Comparison of ENCODE assay signal across 21 cellular contexts in the genomic region with DNA sequence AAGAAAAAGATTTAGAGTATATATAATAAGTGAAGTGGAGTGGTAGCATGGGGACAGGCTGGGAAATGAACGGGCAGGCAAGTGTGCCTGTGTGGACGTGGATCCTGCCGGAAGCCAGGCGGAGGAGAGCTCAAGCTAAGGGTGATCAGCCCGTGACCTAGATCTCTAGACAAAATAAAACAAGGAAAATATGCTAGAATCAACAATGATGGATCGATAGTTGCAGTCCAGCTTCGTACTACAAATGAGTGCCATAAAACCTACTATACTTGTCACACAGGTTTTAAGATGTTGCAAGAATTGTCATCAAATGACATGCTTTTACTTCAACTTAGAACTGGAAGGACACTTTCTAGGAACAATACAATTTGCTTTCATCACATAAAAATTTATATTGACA. TPM values are rescaled to one million over a fixed set of nuclear protein-coding genes. Genes with fewer than 3 reads are reported as not detected.
DNase-seq lines count a peak whose midpoint lies in the region; ATAC-seq, FAIRE-seq and TF ChIP-seq lines count a peak whose summit lies in the region.
"Had no signal": no experiment of that assay in that cellular context is flagged by ENCODE, and none has a peak within 500 bp of the region (broad histone marks: within the 10 kb centered on the region; RNA-seq: fewer than 3 reads in every experiment).

No MANE protein-coding gene starts in this region.

- no TSS peak for BruUV-seq in PC-9 (replicated peaks; lab: Mats Ljungman, UMichigan)

- FAIRE-seq in small intestine (lab: Jason Lieb, UNC), result no peak
- FAIRE-seq: GM12878, HTR-8/SVneo, K562 had no signal

- H3K9me3 ChIP-seq in PC-9 (ENCODE audit: insufficient read depth, low read depth) (no peaks in the 10 kb centered on the region), right lobe of liver (no peaks in the 10 kb centered on the region), small intestine (ENCODE audit: control insufficient read depth, low read depth) (no peaks in the 10 kb centered on the region)

- H3K4me3 Mint-ChIP-seq in activated CD4-positive, alpha-beta T cell treated with anti-CD3 and anti-CD28 coated beads, Interleukin-2, amount 10 ng/mL, durations not matched to agents 24 days and 14 days, result no peak overlapping the region
- no peak overlapping the region for H3K4me3 Mint-ChIP-seq in T-cell

- peaks cover 10% of the 10 kb centered on the region; the same call in 1 of the 2 replicates for H4K20me1 ChIP-seq in PC-9 (ENCODE audit: insufficient read depth)

- peak; percentile 85 to 94 (median 88) for ATAC-seq in right lobe of liver
- no peak for ATAC-seq in T-cell (replicated peaks in 1 of 4)
- no peak for ATAC-seq in HG03342 (IDR thresholded peaks at IDR 0.05; ENCODE audit: unreplicated experiment)
- ATAC-seq: GM12878, HCT116, K562 had no signal

- peaks cover 55% of the 10 kb centered on the region for H3K36me3 Mint-ChIP-seq in activated CD4-positive, alpha-beta T cell treated with anti-CD3 and anti-CD28 coated beads, Interleukin-2, amount 10 ng/mL, durations not matched to agents 24 days and 14 days (ENCODE audit: low read depth)
- H3K36me3 Mint-ChIP-seq in T-cell, result peaks cover 47% of the 10 kb centered on the region

- POLR2A ChIA-PET in PC-9 (lab: Charles Lee; ENCODE audit: unreplicated experiment), result no interaction called here
- POLR2A ChIA-PET in T-cell (lab: Charles Lee), result no interaction called here

- peaks cover 45% of the 10 kb centered on the region for H3K79me2 ChIP-seq in PC-9 (ENCODE audit: low read depth)

- 19% methylated on average over 7 of the region's 7 CpGs for WGBS in right lobe of liver (ENCODE audit: insufficient coverage, low coverage, low lambda C conversion rate, missing lambda C conversion rate)
- WGBS in small intestine, 3 donors, result 30 to 73% (median 42%) methylated on average over 7 of the region's 7 CpGs

- no peak for TF ChIP-seq CTCF in PC-9 (conservative IDR thresholded peaks at IDR 0.05)
- TF ChIP-seq CTCF in right lobe of liver (IDR thresholded peaks at IDR 0.05), result no peak

- no peaks in the 10 kb centered on the region for H3K27me3 ChIP-seq in PC-9 (ENCODE audit: insufficient read depth, low read depth)
- H3K27me3 ChIP-seq in right lobe of liver, result no peaks in the 10 kb centered on the region
- H3K27me3 ChIP-seq in small intestine (ENCODE audit: control insufficient read depth in 2 of 2, insufficient read depth in 2 of 2, low read length in 2 of 2), result no peaks in the 10 kb centered on the region
- H3K27me3 ChIP-seq: BLaER1 treated with 17β-estradiol and CSF1 and Interleukin-3, amounts not matched to agents 10 nM and 100 nM had no signal

- CTCF ChIA-PET in PC-9 (lab: Charles Lee), result no interaction called here
- CTCF ChIA-PET in T-cell (lab: Charles Lee), result no interaction called here

- peak overlapping the region; percentile 25 for H3K27ac Mint-ChIP-seq in activated CD4-positive, alpha-beta T cell treated with anti-CD3 and anti-CD28 coated beads, Interleukin-2, amount 10 ng/mL, durations not matched to agents 24 days and 14 days
- H3K27ac Mint-ChIP-seq in T-cell, result peak overlapping the region in 1 of 2 donors; percentile 8

- H3K27ac ChIP-seq in PC-9 (peak overlapping the region; percentile 24; the same call in 1 of the 2 replicates), right lobe of liver (no peak overlapping the region), small intestine (ENCODE audit: low read depth in 1 of 2, low read length in 1 of 2) (no peak overlapping the region)
- H3K27ac ChIP-seq: BLaER1 treated with 17β-estradiol and CSF1 and Interleukin-3, amounts not matched to agents 10 nM and 100 nM had no signal

- H3K27me3 Mint-ChIP-seq in activated CD4-positive, alpha-beta T cell treated with anti-CD3 and anti-CD28 coated beads, Interleukin-2, amount 10 ng/mL, durations not matched to agents 24 days and 14 days, result no peaks in the 10 kb centered on the region
- H3K27me3 Mint-ChIP-seq in T-cell, result no peaks in the 10 kb centered on the region

- no peaks in the 10 kb centered on the region for H3K9me3 Mint-ChIP-seq in activated CD4-positive, alpha-beta T cell treated with anti-CD3 and anti-CD28 coated beads, Interleukin-2, amount 10 ng/mL, durations not matched to agents 24 days and 14 days
- peaks cover 0 to 3% (median 2%) of the 10 kb centered on the region in 3 donors for H3K9me3 Mint-ChIP-seq in T-cell

- peaks cover 32% of the 10 kb centered on the region for H3K4me1 Mint-ChIP-seq in activated CD4-positive, alpha-beta T cell treated with anti-CD3 and anti-CD28 coated beads, Interleukin-2, amount 10 ng/mL, durations not matched to agents 24 days and 14 days
- H3K4me1 Mint-ChIP-seq in T-cell, result peaks cover 36 to 45% (median 36%) of the 10 kb centered on the region in 3 donors

- peak overlapping the region; percentile 44 for H3K4me2 ChIP-seq in PC-9
- H3K4me2 ChIP-seq: BLaER1 treated with 17β-estradiol and CSF1 and Interleukin-3, amounts not matched to agents 10 nM and 100 nM had no signal

- H3K36me3 ChIP-seq in PC-9 (ENCODE audit: low read depth) (peaks cover 33% of the 10 kb centered on the region), right lobe of liver (peaks cover 0 to 38% (median 11%) of the 10 kb centered on the region in 4 donors), small intestine (ENCODE audit: control insufficient read depth in 2 of 2, insufficient read depth in 2 of 2, low read length in 2 of 2) (peaks cover 12 to 16% of the 10 kb centered on the region in 2 donors)

- no peak for DNase-seq in activated CD4-positive, alpha-beta T cell treated with anti-CD3 and anti-CD28 coated beads, Interleukin-2, amount 10 ng/mL, durations not matched to agents 24 days and 14 days
- no peak for DNase-seq in activated CD4-positive, alpha-beta T cell treated with anti-CD3 and anti-CD28 coated beads, Interleukin-2, amount 50 U/mL, for 1 hour
- DNase-seq in PC-9 (peak in 1 of 2 experiments; percentile 90), right lobe of liver (peak in 2 of 3 donors; percentile 39 to 51), small intestine (peak; percentile 68), T-cell (no peak), D341Med (ENCODE audit: low spot score) (no peak)
- DNase-seq: 8988T; COR-L47; NCI-H1048; NCI-H146; NCI-H2081 treated with DMSO at 0.1 percent for 48 hours; NCI-H526 treated with DMSO at 0.1 percent for 48 hours; NK-92 treated with Interleukin-12 subunit alpha and Interleukin-12 subunit beta, amount 100 ng/mL, for 24 hours; OCI-M1 had no signal

- H3K9me2 ChIP-seq in PC-9 (ENCODE audit: insufficient read depth), result no peaks in the 10 kb centered on the region

- H3F3A ChIP-seq in PC-9 (ENCODE audit: insufficient read depth, low read depth), result peaks cover 28% of the 10 kb centered on the region; the same call in 1 of the 2 replicates

- no peak overlapping the region for H2AFZ ChIP-seq in PC-9

- H3K4me3 ChIP-seq in PC-9 (peak overlapping the region; percentile 11; the same call in 1 of the 2 replicates), right lobe of liver (no peak overlapping the region), small intestine (ENCODE audit: low read depth in 1 of 2, low read length in 2 of 2) (no peak overlapping the region)
- H3K4me3 ChIP-seq: BLaER1 treated with 17β-estradiol and CSF1 and Interleukin-3, amounts not matched to agents 10 nM and 100 nM; GM12878; K562 had no signal

- peaks cover 20% of the 10 kb centered on the region for H3K4me1 ChIP-seq in PC-9 (replicated peaks; ENCODE audit: insufficient read depth)
- H3K4me1 ChIP-seq in right lobe of liver, result peaks cover 0 to 6% (median 3%) of the 10 kb centered on the region in 4 donors
- H3K4me1 ChIP-seq in small intestine (ENCODE audit: control insufficient read depth in 2 of 2, insufficient read depth in 1 of 2, low read depth in 1 of 2, low read length in 1 of 2), result peaks cover 3 to 4% of the 10 kb centered on the region in 2 donors

- TF ChIP-seq POLR2A in right lobe of liver (IDR thresholded peaks at IDR 0.05), result no peak

- intact Hi-C loops in activated CD4-positive, alpha-beta T cell treated with anti-CD3 and anti-CD28 coated beads, Interleukin-2, amount 10 ng/mL, durations not matched to agents 24 days and 14 days (cut with micrococcal nuclease), result no loop called here
- intact Hi-C loops in PC-9 (cut with micrococcal nuclease; ENCODE audit: unreplicated experiment), result no loop called here
- intact Hi-C loops in right lobe of liver (cut with DNase I), result no loop called here

RNA-seq across cellular contexts. Expression of a gene that starts 8.5 kb away (rescaled TPM):
- total RNA-seq in activated CD4-positive, alpha-beta T cell treated with anti-CD3 and anti-CD28 coated beads, Interleukin-2, amount 10 ng/mL, durations not matched to agents 24 days and 14 days, result 44.5 and 46.7 TPM in 2 replicates
- total RNA-seq in PC-9 (2021) (39.8 and 61.2 TPM in 2 replicates), right lobe of liver (10 to 100 TPM; 10.2 to 19.0 (median 13.3) TPM), T-cell (10 to 100 TPM; 21.7 to 37.5 (median 31.3) TPM)
- polyA plus RNA-seq in small intestine, result 10 to 100 TPM in 1 of 3 donors, 1 to 10 TPM in 2; 4.3 to 10.8 (median 5.8) TPM

RNA-seq across cellular contexts. Expression of a gene that starts 40.1 kb away (rescaled TPM):
- total RNA-seq in activated CD4-positive, alpha-beta T cell treated with anti-CD3 and anti-CD28 coated beads, Interleukin-2, amount 10 ng/mL, durations not matched to agents 24 days and 14 days, result not detected in 2 replicates
- not detected in 2 replicates for total RNA-seq in PC-9 (2021)
- not detected for total RNA-seq in right lobe of liver
- not detected for polyA plus RNA-seq in small intestine
- total RNA-seq in T-cell, result not detected
- total RNA-seq: GM12878, K562 had no signal
- polyA plus RNA-seq: GM12878, K562 had no signal

RNA-seq across cellular contexts. Expression of a gene that starts 48.0 kb away (rescaled TPM):
- 43.4 and 46.6 TPM in 2 replicates for total RNA-seq in activated CD4-positive, alpha-beta T cell treated with anti-CD3 and anti-CD28 coated beads, Interleukin-2, amount 10 ng/mL, durations not matched to agents 24 days and 14 days
- total RNA-seq in PC-9 (2021) (46.5 and 53.2 TPM in 2 replicates), right lobe of liver (10 to 100 TPM; 10.7 to 26.6 (median 18.1) TPM), T-cell (10 to 100 TPM; 23.9 to 40.1 (median 37.5) TPM)
- 10 to 100 TPM; 25.9 to 52.8 (median 38.2) TPM for polyA plus RNA-seq in small intestine

Comparison
In these comparisons a context has a peak if more than half of its experiments do, and no peak if none do; other contexts are left out.
1. DNase-seq: peak in right lobe of liver (2 of 3) and small intestine (single experiment); none in activated CD4-positive, alpha-beta T cell treated with anti-CD3 and anti-CD28 coated beads, Interleukin-2, amount 10 ng/mL, durations not matched to agents 24 days and 14 days (single experiment), activated CD4-positive, alpha-beta T cell treated with anti-CD3 and anti-CD28 coated beads, Interleukin-2, amount 50 U/mL, for 1 hour (single experiment), T-cell (0 of 34) and D341Med (single experiment).
2. ATAC-seq: peak in right lobe of liver (4 of 4); none in T-cell (0 of 4) and HG03342 (single experiment).